ENCODE assay signal across 16 cellular contexts in genomic region chr3:98532709-98533571, GRCh38. TPM values are rescaled to one million over a fixed set of nuclear protein-coding genes. Genes with fewer than 3 reads are reported as not detected.
DNase-seq lines count a peak whose midpoint lies in the region; ATAC-seq and TF ChIP-seq lines count a peak whose summit lies in the region.
"Had no signal": no experiment of that assay in that cellular context is flagged by ENCODE, and none has a peak within 500 bp of the region (broad histone marks: within the 10 kb centered on the region; RNA-seq: fewer than 3 reads in every experiment).

No MANE protein-coding gene starts in this region.

- H3K4me3 Mint-ChIP-seq in activated naive CD4-positive, alpha-beta T cell treated with anti-CD3 and anti-CD28 coated beads, Interleukin-2, amount 50 U/mL, for 24 hours = peak overlapping the region; percentile 40
- no peak overlapping the region for H3K4me3 Mint-ChIP-seq in activated naive CD4-positive, alpha-beta T cell treated with anti-CD3 and anti-CD28 coated beads for 36 hours
- H3K4me3 Mint-ChIP-seq in activated naive CD8-positive, alpha-beta T cell treated with anti-CD3 and anti-CD28 coated beads, Interleukin-2, amount 50 U/mL, for 24 hours = peak overlapping the region; percentile 62

- no peaks in the 10 kb centered on the region for H3K4me1 ChIP-seq in upper lobe of right lung
- no peaks in the 10 kb centered on the region for H3K4me1 ChIP-seq in left lung
- H3K4me1 ChIP-seq: gastrocnemius medialis had no signal

- no peaks in the 10 kb centered on the region for H3K36me3 ChIP-seq in upper lobe of right lung
- no peaks in the 10 kb centered on the region for H3K36me3 ChIP-seq in left lung
- H3K36me3 ChIP-seq: gastrocnemius medialis had no signal

- H3K36me3 Mint-ChIP-seq in activated naive CD4-positive, alpha-beta T cell treated with anti-CD3 and anti-CD28 coated beads, Interleukin-2, amount 50 U/mL, for 24 hours = no peaks in the 10 kb centered on the region
- H3K36me3 Mint-ChIP-seq in activated naive CD4-positive, alpha-beta T cell treated with anti-CD3 and anti-CD28 coated beads for 36 hours (ENCODE audit: low read depth) = no peaks in the 10 kb centered on the region
- H3K36me3 Mint-ChIP-seq in activated naive CD8-positive, alpha-beta T cell treated with anti-CD3 and anti-CD28 coated beads, Interleukin-2, amount 50 U/mL, for 24 hours (ENCODE audit: low read depth) = peaks cover 7% of the 10 kb centered on the region

- H3K4me1 Mint-ChIP-seq in activated naive CD4-positive, alpha-beta T cell treated with anti-CD3 and anti-CD28 coated beads, Interleukin-2, amount 50 U/mL, for 24 hours = peaks cover 14% of the 10 kb centered on the region
- peaks cover 10% of the 10 kb centered on the region for H3K4me1 Mint-ChIP-seq in activated naive CD4-positive, alpha-beta T cell treated with anti-CD3 and anti-CD28 coated beads for 36 hours (ENCODE audit: low read depth)
- peaks cover 38% of the 10 kb centered on the region for H3K4me1 Mint-ChIP-seq in activated naive CD8-positive, alpha-beta T cell treated with anti-CD3 and anti-CD28 coated beads, Interleukin-2, amount 50 U/mL, for 24 hours

- H3K27me3 ChIP-seq in upper lobe of right lung (no peaks in the 10 kb centered on the region), left lung (no peaks in the 10 kb centered on the region)
- H3K27me3 ChIP-seq: gastrocnemius medialis had no signal

- H3K27me3 Mint-ChIP-seq in activated naive CD4-positive, alpha-beta T cell treated with anti-CD3 and anti-CD28 coated beads, Interleukin-2, amount 50 U/mL, for 24 hours = no peaks in the 10 kb centered on the region
- H3K27me3 Mint-ChIP-seq in activated naive CD4-positive, alpha-beta T cell treated with anti-CD3 and anti-CD28 coated beads for 36 hours (ENCODE audit: low read depth) = peaks cover 6% of the 10 kb centered on the region
- no peaks in the 10 kb centered on the region for H3K27me3 Mint-ChIP-seq in activated naive CD8-positive, alpha-beta T cell treated with anti-CD3 and anti-CD28 coated beads, Interleukin-2, amount 50 U/mL, for 24 hours

- intact Hi-C loops in activated naive CD4-positive, alpha-beta T cell treated with anti-CD3 and anti-CD28 coated beads for 36 hours (cut with micrococcal nuclease) = loop anchor here (10.0 kb wide), 1 partner anchor 658 kb away; no protein-coding TSS in a partner anchor
- intact Hi-C loops in upper lobe of right lung (cut with DNase I) = no loop called here
- intact Hi-C loops in left lung (cut with DNase I) = no loop called here

- H3K27ac Mint-ChIP-seq in activated naive CD4-positive, alpha-beta T cell treated with anti-CD3 and anti-CD28 coated beads, Interleukin-2, amount 50 U/mL, for 24 hours = no peak overlapping the region
- no peak overlapping the region for H3K27ac Mint-ChIP-seq in activated naive CD4-positive, alpha-beta T cell treated with anti-CD3 and anti-CD28 coated beads for 36 hours
- H3K27ac Mint-ChIP-seq in activated naive CD8-positive, alpha-beta T cell treated with anti-CD3 and anti-CD28 coated beads, Interleukin-2, amount 50 U/mL, for 24 hours = no peak overlapping the region

- H3K27ac ChIP-seq in upper lobe of right lung (no peak overlapping the region), left lung (no peak overlapping the region)
- H3K27ac ChIP-seq: gastrocnemius medialis had no signal

- H3K9me3 ChIP-seq in upper lobe of right lung (no peaks in the 10 kb centered on the region), left lung (no peaks in the 10 kb centered on the region)
- H3K9me3 ChIP-seq: gastrocnemius medialis had no signal

- no peak for DNase-seq in activated naive CD4-positive, alpha-beta T cell treated with anti-CD3 and anti-CD28 coated beads for 36 hours
- peak; percentile 38 for DNase-seq in NOMO-1 treated with DMSO at 0.1 percent for 48 hours (lab: John Stamatoyannopoulos, UW; ENCODE audit: unreplicated experiment)
- no peak for DNase-seq in activated naive CD8-positive, alpha-beta T cell treated with anti-CD3 and anti-CD28 coated beads, Interleukin-2, amount 50 U/mL, for 24 hours
- no peak for DNase-seq in upper lobe of right lung
- no peak for DNase-seq in HPDE6-E6E7 (ENCODE audit: extremely low spot score)
- no peak for DNase-seq in left lung
- DNase-seq: gastrocnemius medialis, MM.1S, NCI-H2029 treated with DMSO at 0.1 percent for 48 hours, NCI-H69, nucleus accumbens, T1000 had no signal

- no peak for ATAC-seq in activated naive CD8-positive, alpha-beta T cell treated with anti-CD3 and anti-CD28 coated beads, Interleukin-2, amount 50 U/mL, for 24 hours
- no peak for ATAC-seq in upper lobe of right lung
- no peak for ATAC-seq in left lung
- ATAC-seq in HG03097 (IDR thresholded peaks at IDR 0.05; ENCODE audit: low FRiP score, unreplicated experiment) = no peak
- ATAC-seq: gastrocnemius medialis had no signal

- peak overlapping the region; percentile 6 for H3K4me3 ChIP-seq in upper lobe of right lung
- no peak overlapping the region for H3K4me3 ChIP-seq in left lung
- H3K4me3 ChIP-seq: gastrocnemius medialis had no signal

- CTCF ChIA-PET in activated naive CD4-positive, alpha-beta T cell treated with anti-CD3 and anti-CD28 coated beads for 36 hours (lab: Charles Lee) = interaction anchor here (0.9 to 1.1 kb wide), 2 partner anchors 25 to 40 kb away, joined by 3 read pairs; no protein-coding TSS in a partner anchor

- no peak for TF ChIP-seq CTCF in upper lobe of right lung (IDR thresholded peaks at IDR 0.05)
- TF ChIP-seq CTCF in left lung (IDR thresholded peaks at IDR 0.05) = no peak

- H3K9me3 Mint-ChIP-seq in activated naive CD4-positive, alpha-beta T cell treated with anti-CD3 and anti-CD28 coated beads, Interleukin-2, amount 50 U/mL, for 24 hours = no peaks in the 10 kb centered on the region
- H3K9me3 Mint-ChIP-seq in activated naive CD4-positive, alpha-beta T cell treated with anti-CD3 and anti-CD28 coated beads for 36 hours = no peaks in the 10 kb centered on the region
- H3K9me3 Mint-ChIP-seq in activated naive CD8-positive, alpha-beta T cell treated with anti-CD3 and anti-CD28 coated beads, Interleukin-2, amount 50 U/mL, for 24 hours = no peaks in the 10 kb centered on the region

RNA-seq across cellular contexts. Expression of gene GPR15, which starts 1.2 kb away (rescaled TPM):
- total RNA-seq in activated naive CD4-positive, alpha-beta T cell treated with anti-CD3 and anti-CD28 coated beads for 36 hours = under 1 TPM; 0.25 to 0.26 TPM
- total RNA-seq in upper lobe of right lung = 2.5 TPM
- under 1 TPM in 1 of 2 donors, not detected in 1; 0.58 TPM for total RNA-seq in left lung
- total RNA-seq: cardiac septum, gastrocnemius medialis, skeletal muscle tissue had no signal

RNA-seq across cellular contexts. Expression of gene CLDND1, which starts 10.2 kb away (rescaled TPM):
- total RNA-seq in activated naive CD4-positive, alpha-beta T cell treated with anti-CD3 and anti-CD28 coated beads for 36 hours = 10 to 100 TPM; 91.7 to 94.6 TPM
- 90.9 TPM for total RNA-seq in upper lobe of right lung
- total RNA-seq in left lung = 10 to 100 TPM; 74.8 to 83.7 TPM

RNA-seq across cellular contexts. Expression of gene OR5K2, which starts 35.5 kb away (rescaled TPM):
- not detected for total RNA-seq in activated naive CD4-positive, alpha-beta T cell treated with anti-CD3 and anti-CD28 coated beads for 36 hours
- total RNA-seq in upper lobe of right lung (not detected), left lung (not detected)
- total RNA-seq: cardiac septum, gastrocnemius medialis, skeletal muscle tissue had no signal
